Comparison of ENCODE assay signal across 1 cellular context in genomic region chr3:98709433-98709832, GRCh38.
TF ChIP-seq lines count a peak whose summit lies in the region.

No MANE protein-coding gene starts in this region.

TF ChIP-seq in GM23338, 12 proteins besides CTCF, POLR2A, EP300 and RAD21 (continued from another document):
- TF ChIP-seq ZNF462 (CRISPR knock-in tag; IDR thresholded peaks at IDR 0.05) (no peak), NANOG (IDR thresholded peaks at IDR 0.05; ENCODE audit: borderline replicate concordance) (no peak)
